31 cellular contexts compared by ENCODE assay signal in the genomic region with DNA sequence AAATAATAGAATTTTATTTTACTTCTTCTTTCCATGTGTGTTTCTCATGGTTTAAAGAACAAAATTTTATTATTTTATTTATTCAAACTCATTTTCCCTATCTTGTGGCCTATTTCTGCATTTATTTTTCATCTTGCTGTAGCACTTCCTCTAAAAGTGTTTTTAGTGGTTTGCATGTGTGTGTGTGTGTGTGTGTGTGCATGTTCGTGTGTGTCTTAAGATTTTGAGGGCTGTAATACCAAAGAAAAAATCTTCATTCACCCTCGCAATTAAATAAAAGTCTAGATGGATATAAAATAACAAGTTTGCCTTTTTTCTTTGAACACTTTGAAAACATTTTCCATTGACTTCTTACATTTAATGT. TPM values are rescaled to one million over a fixed set of nuclear protein-coding genes. Genes with fewer than 3 reads are reported as not detected.
DNase-seq lines count a peak whose midpoint lies in the region; ATAC-seq and TF ChIP-seq lines count a peak whose summit lies in the region.
"Had no signal": no experiment of that assay in that cellular context is flagged by ENCODE, and none has a peak within 500 bp of the region (broad histone marks: within the 10 kb centered on the region; RNA-seq: fewer than 3 reads in every experiment).

No MANE protein-coding gene starts in this region.

- no peak for TF ChIP-seq CTCF in activated B cell treated with CpG ODN at 0.5 μM for 24 hours (IDR thresholded peaks at IDR 0.05)
- no peak for TF ChIP-seq CTCF in spleen (IDR thresholded peaks at IDR 0.05 in 8 of 11, conservative IDR thresholded peaks at IDR 0.05 in 3 of 11)
- TF ChIP-seq CTCF in colonic mucosa (IDR thresholded peaks at IDR 0.05): no peak

- peaks cover 0 to 5% of the 10 kb centered on the region in 2 donors for H3K36me3 Mint-ChIP-seq in activated T-cell treated with anti-CD3 and anti-CD28 coated beads, Interleukin-2, amount 50 U/mL, for 72 hours (ENCODE audit: insufficient read depth in 2 of 2)
- H3K36me3 Mint-ChIP-seq in activated B cell treated with CpG ODN at 0.5 μM for 24 hours (ENCODE audit: low read depth): peaks cover 18% of the 10 kb centered on the region

- peaks cover 8 to 62% (median 30%) of the 10 kb centered on the region in 6 donors for H3K4me1 ChIP-seq in spleen
- H3K4me1 ChIP-seq in colonic mucosa: no peaks in the 10 kb centered on the region
- H3K4me1 ChIP-seq: BE2C, gastrocnemius medialis, SJSA1, uterus had no signal

- ATAC-seq in activated T-cell treated with anti-CD3 and anti-CD28 coated beads, Interleukin-2, amount 50 U/mL, for 72 hours (replicated peaks in 1 of 2): no peak
- ATAC-seq in activated B cell treated with CpG ODN at 0.5 μM for 24 hours (ENCODE audit: low read depth): peak; percentile 17
- ATAC-seq: gastrocnemius medialis, Panc1 had no signal

- intact Hi-C loops in activated B cell treated with CpG ODN at 0.5 μM for 24 hours (cut with micrococcal nuclease): loop anchor here (1.0 to 10.0 kb wide), 5 partner anchors 15 to 1350 kb away; partner anchors contain the start of genes AIM2 and CD1C
- intact Hi-C loops in spleen (cut with DNase I; ENCODE audit: low total_unique reads): no loop called here
- intact Hi-C loops in colonic mucosa (cut with DNase I): no loop called here

- CTCF ChIA-PET in activated B cell treated with CpG ODN at 0.5 μM for 24 hours (lab: Charles Lee): interaction anchor here (0.6 to 2.6 kb wide), 5 partner anchors 34 to 145 kb away, joined by 3 to 17 read pairs (median 7); no protein-coding TSS in a partner anchor

- H3K27me3 Mint-ChIP-seq in activated T-cell treated with anti-CD3 and anti-CD28 coated beads, Interleukin-2, amount 50 U/mL, for 72 hours (ENCODE audit: low read depth): no peaks in the 10 kb centered on the region
- no peaks in the 10 kb centered on the region for H3K27me3 Mint-ChIP-seq in activated B cell treated with CpG ODN at 0.5 μM for 24 hours
- H3K27me3 Mint-ChIP-seq: progenitor cell of endocrine pancreas had no signal

- H3K27ac Mint-ChIP-seq in activated T-cell treated with anti-CD3 and anti-CD28 coated beads, Interleukin-2, amount 50 U/mL, for 72 hours: peak overlapping the region; percentile 31
- peak overlapping the region; percentile 97 for H3K27ac Mint-ChIP-seq in activated B cell treated with CpG ODN at 0.5 μM for 24 hours
- H3K27ac Mint-ChIP-seq: H9; nephron progenitor cell; progenitor cell of endocrine pancreas; T-helper 2 cell treated with Interferon-gamma antibody and Interleukin-4, amounts not matched to agents 5 μg/mL and 100 μg/mL, for 36 hours had no signal

- WGBS in spleen, 5 donors: 18 to 37% (median 22%) methylated on average over 2 of the region's 2 CpGs

- no peaks in the 10 kb centered on the region for H3K27me3 ChIP-seq in spleen (replicated peaks in 1 of 7)
- H3K27me3 ChIP-seq in colonic mucosa: no peaks in the 10 kb centered on the region
- H3K27me3 ChIP-seq: BE2C, cardiac muscle cell, gastrocnemius medialis, SJSA1, uterus had no signal

- H3K9me3 Mint-ChIP-seq in activated T-cell treated with anti-CD3 and anti-CD28 coated beads, Interleukin-2, amount 50 U/mL, for 72 hours: peaks cover 4 to 10% of the 10 kb centered on the region in 2 donors
- H3K9me3 Mint-ChIP-seq in activated B cell treated with CpG ODN at 0.5 μM for 24 hours: peaks cover 17% of the 10 kb centered on the region

- H3K4me3 ChIP-seq in spleen (no peak overlapping the region), colonic mucosa (no peak overlapping the region)
- H3K4me3 ChIP-seq: cardiac muscle cell, gastrocnemius medialis, SJSA1, skin epidermis, uterus had no signal

- no peak for DNase-seq in activated T-cell treated with anti-CD3 and anti-CD28 coated beads, Interleukin-2, amount 50 U/mL, for 72 hours
- DNase-seq in activated T-cell treated with anti-CD3 and anti-CD28 coated beads for 4 hours: no peak
- peak; percentile 77 for DNase-seq in NAMALWA (ENCODE audit: low spot score)
- DNase-seq in activated B cell treated with CpG ODN at 0.5 μM for 24 hours: no peak
- DNase-seq in spleen: no peak
- no peak for DNase-seq in activated CD4-positive, alpha-beta T cell treated with anti-CD3 and anti-CD28 coated beads, Interleukin-2, amount 50 U/mL, for 4 hours
- no peak for DNase-seq in GM19238 (ENCODE audit: insufficient read length, low spot score)
- DNase-seq in colonic mucosa: no peak
- DNase-seq: 8988T; activated CD4-positive, CD25-positive, alpha-beta regulatory T cell; BE2C; erythroblast; gastrocnemius medialis; H9; IMR-90; kidney glomerular epithelial cell; mesenchymal stem cell; NCI-H1105; NCI-H526 treated with DMSO at 0.1 percent for 48 hours; nephron progenitor cell; stimulated activated CD4-positive, alpha-beta T cell treated with anti-CD3 and anti-CD28 coated beads, Interleukin-4, amount 100 ng/mL, for 1 hour; substantia nigra; uterus had no signal

- H3K9me3 ChIP-seq in spleen: peaks cover 0 to 24% (median 21%) of the 10 kb centered on the region in 8 donors
- H3K9me3 ChIP-seq in colonic mucosa: no peaks in the 10 kb centered on the region
- H3K9me3 ChIP-seq: BE2C, gastrocnemius medialis, SJSA1, uterus had no signal

- H3K4me3 Mint-ChIP-seq in activated T-cell treated with anti-CD3 and anti-CD28 coated beads, Interleukin-2, amount 50 U/mL, for 72 hours: no peak overlapping the region
- peak overlapping the region; percentile 16 for H3K4me3 Mint-ChIP-seq in activated B cell treated with CpG ODN at 0.5 μM for 24 hours
- H3K4me3 Mint-ChIP-seq: H9; nephron progenitor cell; T-helper 2 cell treated with Interferon-gamma antibody and Interleukin-4, amounts not matched to agents 5 μg/mL and 100 μg/mL, for 36 hours had no signal

- no peaks in the 10 kb centered on the region for H3K4me1 Mint-ChIP-seq in activated T-cell treated with anti-CD3 and anti-CD28 coated beads, Interleukin-2, amount 50 U/mL, for 72 hours (ENCODE audit: low read depth)
- peaks cover 71% of the 10 kb centered on the region for H3K4me1 Mint-ChIP-seq in activated B cell treated with CpG ODN at 0.5 μM for 24 hours
- H3K4me1 Mint-ChIP-seq: nephron progenitor cell had no signal

- H3K36me3 ChIP-seq in spleen (no peaks in the 10 kb centered on the region), colonic mucosa (no peaks in the 10 kb centered on the region)
- H3K36me3 ChIP-seq: BE2C, cardiac muscle cell, gastrocnemius medialis, SJSA1, uterus had no signal

- H3K27ac ChIP-seq in spleen (peak overlapping the region; percentile 36 to 86 (median 74)), colonic mucosa (no peak overlapping the region)
- H3K27ac ChIP-seq: cardiac muscle cell, gastrocnemius medialis, SJSA1, uterus had no signal

- POLR2A ChIA-PET in activated B cell treated with CpG ODN at 0.5 μM for 24 hours (lab: Charles Lee): interaction anchor here (0.7 to 2.6 kb wide), 5 partner anchors 10 to 127 kb away, joined by 3 to 30 read pairs (median 5); partner anchors contain the start of genes FCRL3 and FCRL4

- TF ChIP-seq POLR2A in spleen (IDR thresholded peaks at IDR 0.05): no peak

- H3K9ac ChIP-seq in colonic mucosa (ENCODE audit: low read depth in 2 of 2, low read length in 2 of 2): no peak overlapping the region

RNA-seq across cellular contexts. Expression of gene FCRL3, which starts 24.6 kb away (rescaled TPM):
- 1 to 10 TPM in 1 of 2 donors, under 1 TPM in 1; 0.96 to 3.9 TPM for total RNA-seq in activated T-cell treated with anti-CD3 and anti-CD28 coated beads, Interleukin-2, amount 50 U/mL, for 72 hours
- total RNA-seq in activated B cell treated with CpG ODN at 0.5 μM for 24 hours (87.7 and 97.1 TPM in 2 replicates), spleen (100 to 1,000 TPM in 2 of 7 donors, 10 to 100 TPM in 5; 41.6 to 110 (median 64.1) TPM), colonic mucosa (under 1 TPM; 0.16 to 0.49 TPM)
- 10 to 100 TPM; 24.0 to 89.6 (median 39.0) TPM for polyA plus RNA-seq in spleen
- total RNA-seq: cardiac muscle cell, gastrocnemius medialis, H9, IMR-90, progenitor cell of endocrine pancreas, SJSA1 had no signal
- polyA plus RNA-seq: cardiac muscle cell, IMR-90 had no signal

RNA-seq across cellular contexts. Expression of gene FCRL2, which starts 51.7 kb away (rescaled TPM):
- total RNA-seq in activated T-cell treated with anti-CD3 and anti-CD28 coated beads, Interleukin-2, amount 50 U/mL, for 72 hours: not detected
- 48.0 and 51.6 TPM in 2 replicates for total RNA-seq in activated B cell treated with CpG ODN at 0.5 μM for 24 hours
- 10 to 100 TPM; 32.9 to 71.1 (median 43.6) TPM for total RNA-seq in spleen
- polyA plus RNA-seq in spleen: 100 to 1,000 TPM in 1 of 3 donors, 10 to 100 TPM in 2; 93.1 to 236 (median 96.6) TPM
- under 1 TPM; 0.10 to 0.40 TPM for total RNA-seq in colonic mucosa
- total RNA-seq: activated CD8-positive, alpha-beta memory T cell treated with anti-CD3 and anti-CD28 coated beads for 36 hours; activated T-helper 2 cell treated with anti-CD3 and anti-CD28 coated beads, Interferon-gamma antibody, Interleukin-2, Interleukin-4, amounts not matched to agents 10 μg/mL and 5 μg/mL and 100 μg/mL, durations not matched to agents 14 hours and 24 hours and 36 hours; cardiac muscle cell; H9; IMR-90; progenitor cell of endocrine pancreas; SJSA1 had no signal
- polyA plus RNA-seq: cardiac muscle cell, IMR-90 had no signal

Comparison
In these comparisons a context has a peak if more than half of its experiments do, and no peak if none do; other contexts are left out.
1. RNA of gene FCRL3, which starts 24.6 kb away (total RNA-seq): 87.7 to 97.1 TPM in activated B cell treated with CpG ODN at 0.5 μM for 24 hours and 41.6 to 110 TPM in spleen; 0.96 to 3.9 TPM in activated T-cell treated with anti-CD3 and anti-CD28 coated beads, Interleukin-2, amount 50 U/mL, for 72 hours and 0.16 to 0.49 TPM in colonic mucosa; every median in the first group is over 4 times any median in the second.
2. RNA of gene FCRL2, which starts 51.7 kb away (total RNA-seq): 48.0 to 51.6 TPM in activated B cell treated with CpG ODN at 0.5 μM for 24 hours and 32.9 to 71.1 TPM in spleen; 0.10 to 0.40 TPM in colonic mucosa and not detected in activated T-cell treated with anti-CD3 and anti-CD28 coated beads, Interleukin-2, amount 50 U/mL, for 72 hours; every median in the first group is over 10 times any median in the second.